Comparison of ENCODE assay signal across 27 cellular contexts in the genomic region with DNA sequence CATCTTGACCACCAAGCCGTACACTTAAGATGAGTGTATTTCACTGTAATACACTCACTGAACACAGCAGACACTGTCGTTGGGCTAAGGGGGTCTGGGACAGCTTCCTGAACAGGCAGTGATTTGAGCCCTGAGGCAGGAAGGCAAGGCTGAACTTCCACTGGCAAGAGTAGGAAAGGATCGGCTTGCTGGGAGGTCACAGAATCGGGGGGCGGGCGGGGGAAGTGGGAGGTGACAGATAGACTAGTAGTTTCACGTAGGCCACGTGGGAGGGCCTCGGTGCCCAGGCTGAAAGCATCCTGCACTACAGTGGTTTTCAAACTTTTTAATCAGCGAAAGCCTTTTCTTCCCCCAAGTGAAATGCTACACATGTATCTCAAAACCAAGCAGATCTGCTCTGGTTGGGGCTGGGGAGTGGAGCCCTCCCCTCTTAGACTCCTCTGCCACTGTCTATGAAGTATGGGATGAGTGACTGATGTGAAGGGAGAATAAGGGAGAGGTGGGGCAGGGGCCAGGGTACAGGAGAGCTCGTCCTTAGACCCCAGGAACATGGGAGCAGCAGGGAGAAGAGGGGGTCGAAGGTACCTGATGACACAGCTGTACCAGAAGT. TPM values are rescaled to one million over a fixed set of nuclear protein-coding genes. Genes with fewer than 3 reads are reported as not detected.
"Had no signal": no experiment of that assay in that cellular context is flagged by ENCODE, and none has a peak within 500 bp of the region (broad histone marks: within the 10 kb centered on the region; RNA-seq: fewer than 3 reads in every experiment).

No MANE protein-coding gene starts in this region.

- H3K4me1 ChIP-seq: breast epithelium, pancreas, prostate gland, sigmoid colon had no signal

- H3K27ac Mint-ChIP-seq: activated naive CD4-positive, alpha-beta T cell treated with anti-CD3 and anti-CD28 coated beads, Interleukin-2, amount 50 U/mL, for 24 hours; activated naive CD8-positive, alpha-beta T cell treated with anti-CD3 and anti-CD28 coated beads, Interleukin-2, amount 50 U/mL, for 24 hours; activated T-helper 2 cell treated with anti-CD3 and anti-CD28 coated beads, Interferon-gamma antibody, Interleukin-2, Interleukin-4, amounts not matched to agents 10 μg/mL and 5 μg/mL and 100 μg/mL, durations not matched to agents 14 hours and 24 hours and 36 hours; natural killer cell treated with Interleukin-12 subunit alpha and Interleukin-12 subunit beta and Interleukin-15 and Interleukin-18, amount 100 ng/mL, for 72 hours; stimulated activated effector memory CD8-positive, alpha-beta T cell treated with anti-CD3 and anti-CD28 coated beads, Interleukin-12 subunit alpha, Interleukin-12 subunit beta, amount 100 ng/mL, for 72 hours; stimulated activated naive CD8-positive, alpha-beta T cell treated with anti-CD3 and anti-CD28 coated beads, Interleukin-15, Interleukin-2, amounts not matched to agents 100 ng/mL and 50 ng/mL, for 24 hours had no signal

- H3K4me1 Mint-ChIP-seq: activated naive CD4-positive, alpha-beta T cell treated with anti-CD3 and anti-CD28 coated beads, Interleukin-2, amount 50 U/mL, for 24 hours; activated naive CD8-positive, alpha-beta T cell treated with anti-CD3 and anti-CD28 coated beads, Interleukin-2, amount 50 U/mL, for 24 hours; central memory CD8-positive, alpha-beta T cell had no signal

- H3K4me3 ChIP-seq: breast epithelium, esophagus squamous epithelium, mucosa of descending colon, pancreas, prostate gland, sigmoid colon, SK-N-MC had no signal

- H3K4me3 Mint-ChIP-seq: activated naive CD4-positive, alpha-beta T cell treated with anti-CD3 and anti-CD28 coated beads, Interleukin-2, amount 50 U/mL, for 24 hours; activated naive CD8-positive, alpha-beta T cell treated with anti-CD3 and anti-CD28 coated beads, Interleukin-2, amount 50 U/mL, for 24 hours; central memory CD8-positive, alpha-beta T cell; natural killer cell treated with Interleukin-12 subunit alpha and Interleukin-12 subunit beta and Interleukin-15 and Interleukin-18, amount 100 ng/mL, for 72 hours; stimulated activated effector memory CD8-positive, alpha-beta T cell treated with anti-CD3 and anti-CD28 coated beads, Interleukin-12 subunit alpha, Interleukin-12 subunit beta, amount 100 ng/mL, for 72 hours; stimulated activated naive CD8-positive, alpha-beta T cell treated with anti-CD3 and anti-CD28 coated beads, Interleukin-15, Interleukin-2, amounts not matched to agents 100 ng/mL and 50 ng/mL, for 24 hours had no signal

- H3K27me3 ChIP-seq: breast epithelium, esophagus squamous epithelium, pancreas, sigmoid colon had no signal

- H3K9me3 Mint-ChIP-seq: activated naive CD4-positive, alpha-beta T cell treated with anti-CD3 and anti-CD28 coated beads, Interleukin-2, amount 50 U/mL, for 24 hours; activated T-helper 2 cell treated with anti-CD3 and anti-CD28 coated beads, Interferon-gamma antibody, Interleukin-2, Interleukin-4, amounts not matched to agents 10 μg/mL and 5 μg/mL and 100 μg/mL, durations not matched to agents 14 hours and 24 hours and 36 hours; central memory CD8-positive, alpha-beta T cell; natural killer cell treated with Interleukin-12 subunit alpha and Interleukin-12 subunit beta and Interleukin-15 and Interleukin-18, amount 100 ng/mL, for 72 hours; stimulated activated effector memory CD8-positive, alpha-beta T cell treated with anti-CD3 and anti-CD28 coated beads, Interleukin-12 subunit alpha, Interleukin-12 subunit beta, amount 100 ng/mL, for 72 hours; stimulated activated naive CD8-positive, alpha-beta T cell treated with anti-CD3 and anti-CD28 coated beads, Interleukin-15, Interleukin-2, amounts not matched to agents 100 ng/mL and 50 ng/mL, for 24 hours had no signal

- H3K9me3 ChIP-seq: breast epithelium, esophagus squamous epithelium, mucosa of descending colon, neutrophil, pancreas, prostate gland, sigmoid colon had no signal

- DNase-seq: activated CD4-positive, alpha-beta T cell treated with anti-CD3 and anti-CD28 coated beads for 4 hours; activated CD4-positive, alpha-beta T cell treated with anti-CD3 and anti-CD28 coated beads, Interleukin-2, amount 50 U/mL, for 4 hours; activated naive CD8-positive, alpha-beta T cell treated with anti-CD3 and anti-CD28 coated beads, Interleukin-2, amount 50 U/mL, for 24 hours; amygdala; dermis blood vessel endothelial cell; effector CD4-positive, alpha-beta T cell; esophagus squamous epithelium; foreskin melanocyte; left colon; mesenchymal stem cell; mucosa of descending colon; retina; sigmoid colon; small intestine; stimulated activated CD4-positive, alpha-beta T cell treated with anti-CD3 and anti-CD28 coated beads, Interleukin-4, amount 100 ng/mL, for 24 hours had no signal

- ATAC-seq: activated naive CD8-positive, alpha-beta T cell treated with anti-CD3 and anti-CD28 coated beads, Interleukin-2, amount 50 U/mL, for 24 hours; left colon; mucosa of descending colon; pancreas; stimulated activated effector memory CD8-positive, alpha-beta T cell treated with anti-CD3 and anti-CD28 coated beads, Interleukin-12 subunit alpha, Interleukin-12 subunit beta, amount 100 ng/mL, for 72 hours had no signal

- H3K36me3 ChIP-seq: breast epithelium, neutrophil, pancreas, prostate gland, sigmoid colon had no signal

- H3K36me3 Mint-ChIP-seq: activated naive CD4-positive, alpha-beta T cell treated with anti-CD3 and anti-CD28 coated beads, Interleukin-2, amount 50 U/mL, for 24 hours; natural killer cell treated with Interleukin-12 subunit alpha and Interleukin-12 subunit beta and Interleukin-15 and Interleukin-18, amount 100 ng/mL, for 72 hours; stimulated activated effector memory CD8-positive, alpha-beta T cell treated with anti-CD3 and anti-CD28 coated beads, Interleukin-12 subunit alpha, Interleukin-12 subunit beta, amount 100 ng/mL, for 72 hours had no signal

- H3K27ac ChIP-seq: breast epithelium, epithelial cell of prostate, esophagus squamous epithelium, neutrophil, pancreas, prostate gland, sigmoid colon, SK-N-MC had no signal

RNA-seq across cellular contexts. Expression of a gene that starts 8.6 kb away (rescaled TPM):
- total RNA-seq: natural killer cell treated with Interleukin-12 subunit alpha and Interleukin-12 subunit beta and Interleukin-15 and Interleukin-18, amount 100 ng/mL, for 72 hours had no signal
